ENCODE assay signal across 8 cellular contexts in the genomic region with DNA sequence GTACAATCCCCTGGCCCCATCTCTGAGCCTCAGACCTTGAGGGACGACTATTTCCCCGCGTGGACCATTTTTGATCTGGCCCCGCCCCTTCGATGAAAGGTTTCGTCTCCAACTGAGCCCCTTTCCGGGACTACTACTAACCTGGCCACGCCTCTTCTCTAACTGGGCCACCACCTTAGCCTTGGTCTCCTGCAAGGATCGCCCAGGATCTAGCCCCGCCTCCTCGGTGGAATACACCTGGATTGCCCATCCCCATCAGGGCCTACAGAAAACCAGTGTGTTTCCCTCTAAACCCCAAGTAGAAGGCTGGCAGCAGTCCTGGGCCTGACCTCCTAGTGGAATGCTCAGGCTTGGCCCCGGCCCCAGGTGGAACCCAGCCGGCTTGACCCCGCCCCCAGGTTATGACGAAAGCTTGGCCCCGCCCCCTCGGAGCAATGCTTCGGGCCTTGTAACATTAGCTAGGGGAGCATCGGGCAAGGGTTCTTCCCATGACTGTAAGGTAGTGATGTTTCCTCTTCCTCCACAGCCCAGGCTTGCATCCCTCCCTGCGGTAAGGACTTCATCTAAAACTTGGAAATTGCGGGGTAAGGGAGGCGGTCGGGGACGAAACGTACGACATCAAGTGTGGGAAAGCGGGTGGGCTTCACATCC. TPM values are rescaled to one million over a fixed set of nuclear protein-coding genes. Genes with fewer than 3 reads are reported as not detected.
DNase-seq lines count a peak whose midpoint lies in the region; ATAC-seq and TF ChIP-seq lines count a peak whose summit lies in the region.

No MANE protein-coding gene starts in this region.

- ATAC-seq in left lobe of liver (no peak), GM18519 (IDR thresholded peaks at IDR 0.05; ENCODE audit: low FRiP score, unreplicated experiment) (no peak), GM21529 (IDR thresholded peaks at IDR 0.05; ENCODE audit: unreplicated experiment) (no peak)

- peak overlapping the region; percentile 88 for H3K27ac ChIP-seq in VCaP

- TF ChIP-seq CTCF in VCaP (conservative IDR thresholded peaks at IDR 0.05): no peak

- DNase-seq in ELF-1 (ENCODE audit: low read depth, low spot score) (peak; percentile 87), dermis microvascular lymphatic vessel endothelial cell (ENCODE audit: low read depth in 2 of 2) (peak; percentile 9 to 41), left lobe of liver (ENCODE audit: low spot score) (peak; percentile 58), NOMO-1 treated with dmso at 0.1 percent for 144 hours (lab: John Stamatoyannopoulos, UW; ENCODE audit: unreplicated experiment) (no peak)
- peak; percentile 22 for DNase-seq in stimulated activated CD8-positive, alpha-beta memory T cell treated with anti-CD3 and anti-CD28 coated beads, Interleukin-12 subunit alpha, Interleukin-12 subunit beta, amount 100 ng/mL, for 4 hours (ENCODE audit: low read depth)

RNA-seq across cellular contexts. Expression of a gene that starts 9.1 kb away (rescaled TPM):
- total RNA-seq in dermis microvascular lymphatic vessel endothelial cell (3.5 and 5.6 TPM in 2 replicates), left lobe of liver (4.3 TPM)

RNA-seq across cellular contexts. Expression of a gene that starts 21.6 kb away (rescaled TPM):
- total RNA-seq in dermis microvascular lymphatic vessel endothelial cell: not detected in 2 replicates
- total RNA-seq in left lobe of liver: not detected

RNA-seq across cellular contexts. Expression of a gene that starts 49.5 kb away (rescaled TPM):
- total RNA-seq in dermis microvascular lymphatic vessel endothelial cell (not detected in 2 replicates), left lobe of liver (1.4 TPM)

RNA-seq across cellular contexts. Expression of a gene that starts 55.6 kb away (rescaled TPM):
- total RNA-seq in dermis microvascular lymphatic vessel endothelial cell (under 0.01 TPM in 1 of 2 replicates, not detected in the other), left lobe of liver (2.6 TPM)

RNA-seq across cellular contexts. Expression of a gene that starts 58.8 kb away (rescaled TPM):
- not detected in 2 replicates for total RNA-seq in dermis microvascular lymphatic vessel endothelial cell
- total RNA-seq in left lobe of liver: 0.73 TPM
